ENCODE assay signal across 8 cellular contexts in genomic region chr10:103584216-103585010, GRCh38.
DNase-seq lines count a peak whose midpoint lies in the region; ATAC-seq and TF ChIP-seq lines count a peak whose summit lies in the region.

No MANE protein-coding gene starts in this region.

- H2AFZ ChIP-seq in parathyroid adenoma, result no peak overlapping the region

- H3K4me1 ChIP-seq in parathyroid adenoma, result no peaks in the 10 kb centered on the region
- H3K4me1 ChIP-seq in upper lobe of right lung, result no peaks in the 10 kb centered on the region

- peak; percentile 64 for DNase-seq in GM10266 (ENCODE audit: extremely low spot score)
- DNase-seq in dorsolateral prefrontal cortex, result no peak
- no peak for DNase-seq in upper lobe of right lung
- DNase-seq in HFFc6, result no peak
- no peak for DNase-seq in NCI-H69 (lab: John Stamatoyannopoulos, UW)

- no peak overlapping the region for H3K4me3 Mint-ChIP-seq in HFFc6

- no peaks in the 10 kb centered on the region for H3K4me1 Mint-ChIP-seq in HFFc6 (ENCODE audit: low read depth)

- intact Hi-C loops in dorsolateral prefrontal cortex (cut with DNase I) (no loop called here), upper lobe of right lung (cut with DNase I) (no loop called here)

- no peak overlapping the region for H3K27ac Mint-ChIP-seq in HFFc6

- no peaks in the 10 kb centered on the region for H3K36me3 ChIP-seq in parathyroid adenoma (ENCODE audit: control insufficient read depth, insufficient read depth, low read length)
- no peaks in the 10 kb centered on the region for H3K36me3 ChIP-seq in upper lobe of right lung

- H3K27ac ChIP-seq in dorsolateral prefrontal cortex, result peak overlapping the region in 24 of 59 donors; percentile 1 to 65 (median 35)
- H3K27ac ChIP-seq in parathyroid adenoma, result no peak overlapping the region
- H3K27ac ChIP-seq in upper lobe of right lung, result no peak overlapping the region

- H3K9me3 Mint-ChIP-seq in HFFc6, result peaks cover 19% of the 10 kb centered on the region

- H3K36me3 Mint-ChIP-seq in HFFc6 (ENCODE audit: low read depth), result peaks cover 14% of the 10 kb centered on the region; the same call in 1 of the 2 replicates

- H3K27me3 ChIP-seq in dorsolateral prefrontal cortex, result peaks cover 0 to 3% (median 0%) of the 10 kb centered on the region in 45 donors
- no peaks in the 10 kb centered on the region for H3K27me3 ChIP-seq in parathyroid adenoma (ENCODE audit: control insufficient read depth, insufficient read depth, low read length)
- H3K27me3 ChIP-seq in upper lobe of right lung, result peaks cover 4% of the 10 kb centered on the region

- TF ChIP-seq CTCF in GM10266 (IDR thresholded peaks at IDR 0.05; ENCODE audit: control insufficient read depth, insufficient read depth, low read depth, missing control alignments) (no peak), dorsolateral prefrontal cortex (IDR thresholded peaks at IDR 0.05 in 54 of 56, conservative IDR thresholded peaks at IDR 0.05 in 2 of 56; ENCODE audit: low read depth in 1 of 56, partially characterized antibody in 56 of 56) (no peak), parathyroid adenoma (IDR thresholded peaks at IDR 0.05) (no peak), upper lobe of right lung (IDR thresholded peaks at IDR 0.05) (no peak), HFFc6 (IDR thresholded peaks at IDR 0.05) (no peak)

- peak overlapping the region; percentile 9 for H3K4me2 ChIP-seq in parathyroid adenoma (ENCODE audit: low read length)

- H3K4me3 ChIP-seq in dorsolateral prefrontal cortex, result peak overlapping the region in 56 of 59 donors; percentile 2 to 65 (median 44)
- no peak overlapping the region for H3K4me3 ChIP-seq in parathyroid adenoma (ENCODE audit: low read depth, low read length)
- peak overlapping the region; percentile 46 for H3K4me3 ChIP-seq in upper lobe of right lung

- no peak overlapping the region for H3K9ac ChIP-seq in parathyroid adenoma

- peaks cover 17% of the 10 kb centered on the region for H3K27me3 Mint-ChIP-seq in HFFc6 (ENCODE audit: insufficient read depth)

- no peaks in the 10 kb centered on the region for H3K79me2 ChIP-seq in parathyroid adenoma

- peak; percentile 65 to 66 for ATAC-seq in activated CD4-positive, CD25-positive, alpha-beta regulatory T cell treated with anti-CD3 and anti-CD28 coated beads, Interleukin-2, amount 50 U/mL, for 24 hours
- ATAC-seq in upper lobe of right lung (peak; percentile 76), GM19035 (IDR thresholded peaks at IDR 0.05; ENCODE audit: unreplicated experiment) (no peak)

- H3K9me3 ChIP-seq in parathyroid adenoma (ENCODE audit: control insufficient read depth, low read length) (no peaks in the 10 kb centered on the region), upper lobe of right lung (no peaks in the 10 kb centered on the region)
